Comparison of ENCODE assay signal across 17 cellular contexts in the genomic region with DNA sequence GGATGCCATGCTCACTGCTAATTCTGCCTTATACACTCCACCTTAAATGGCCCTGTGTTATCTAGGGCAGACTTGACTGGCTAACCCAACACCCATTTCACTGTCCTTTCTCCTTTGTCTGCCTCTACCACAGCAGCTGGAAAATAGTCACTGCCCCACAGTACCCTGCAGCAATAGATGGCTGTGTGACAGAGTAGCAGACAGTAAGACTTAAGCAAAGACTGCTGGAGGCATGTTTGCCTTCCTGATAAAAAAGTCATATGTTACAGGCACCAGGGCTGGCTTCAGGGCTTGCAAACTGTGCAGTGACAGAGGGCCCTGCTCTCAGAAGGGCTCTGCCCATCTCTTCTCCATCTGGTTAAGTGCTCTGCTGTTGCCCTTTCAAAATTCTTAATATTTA.
DNase-seq lines count a peak whose midpoint lies in the region; TF ChIP-seq lines count a peak whose summit lies in the region.
"Had no signal": no experiment of that assay in that cellular context is flagged by ENCODE, and none has a peak within 500 bp of the region (broad histone marks: within the 10 kb centered on the region; RNA-seq: fewer than 3 reads in every experiment).

No MANE protein-coding gene starts in this region.

- no peaks in the 10 kb centered on the region for H3K36me3 ChIP-seq in hepatocyte (replicated peaks; ENCODE audit: insufficient read depth, low read depth)
- H3K36me3 ChIP-seq: BLaER1 had no signal

- H3K27me3 Mint-ChIP-seq in progenitor cell of endocrine pancreas = no peaks in the 10 kb centered on the region

- no peak overlapping the region for H2AFZ ChIP-seq in hepatocyte

- no peak overlapping the region for H3K27ac ChIP-seq in hepatocyte
- H3K27ac ChIP-seq: BLaER1, C4-2B had no signal

- no peak overlapping the region for H3K4me3 ChIP-seq in hepatocyte
- H3K4me3 ChIP-seq: BLaER1 had no signal

- no peak overlapping the region for H3K4me2 ChIP-seq in hepatocyte
- H3K4me2 ChIP-seq: BLaER1 had no signal

- no peaks in the 10 kb centered on the region for H3K9me2 ChIP-seq in hepatocyte (replicated peaks; ENCODE audit: insufficient read depth)

- H3K36me3 Mint-ChIP-seq in progenitor cell of endocrine pancreas (ENCODE audit: insufficient read depth) = no peaks in the 10 kb centered on the region
- H3K36me3 Mint-ChIP-seq: CD4-positive, CD25-positive, alpha-beta regulatory T cell; CD8-positive, alpha-beta T cell had no signal

- H3K4me1 Mint-ChIP-seq in progenitor cell of endocrine pancreas (ENCODE audit: low read depth) = peaks cover 20% of the 10 kb centered on the region
- H3K4me1 Mint-ChIP-seq: CD4-positive, CD25-positive, alpha-beta regulatory T cell had no signal

- no peaks in the 10 kb centered on the region for H3K9me3 ChIP-seq in hepatocyte (ENCODE audit: low read depth)
- H3K9me3 ChIP-seq: BLaER1, Caco-2 had no signal

- H3K27ac Mint-ChIP-seq in progenitor cell of endocrine pancreas = peak overlapping the region; percentile 67
- H3K27ac Mint-ChIP-seq: CD4-positive, CD25-positive, alpha-beta regulatory T cell; CD8-positive, alpha-beta T cell had no signal

- no peak overlapping the region for H3K4me3 Mint-ChIP-seq in progenitor cell of endocrine pancreas (ENCODE audit: low read depth)
- H3K4me3 Mint-ChIP-seq: CD4-positive, CD25-positive, alpha-beta regulatory T cell; CD8-positive, alpha-beta T cell had no signal

- H3K9me3 Mint-ChIP-seq in progenitor cell of endocrine pancreas (ENCODE audit: low read depth) = peaks cover 7% of the 10 kb centered on the region

- no peaks in the 10 kb centered on the region for H3K4me1 ChIP-seq in hepatocyte (ENCODE audit: insufficient read depth)
- H3K4me1 ChIP-seq: BLaER1, Caco-2 had no signal

- peak; percentile 19 for DNase-seq in ELF-1 (ENCODE audit: low read depth, low spot score)
- DNase-seq in hepatocyte (ENCODE audit: low spot score) = peak; percentile 5
- DNase-seq in progenitor cell of endocrine pancreas (ENCODE audit: low spot score, unreplicated experiment) = no peak
- DNase-seq in ureter (ENCODE audit: low spot score) = no peak
- DNase-seq in HK-2 (ENCODE audit: unreplicated experiment) = no peak
- no peak for DNase-seq in NCI-H2171 (lab: John Stamatoyannopoulos, UW)
- DNase-seq: Caco-2; CD4-positive, CD25-positive, alpha-beta regulatory T cell; CD8-positive, alpha-beta T cell; DMS 273 treated with DMSO at 0.1 percent for 48 hours; DMS79; EL; GF-D8; H7; HCEC 1CT had no signal

- H4K20me1 ChIP-seq in hepatocyte (ENCODE audit: insufficient read depth, poor library complexity, severe bottlenecking) = no peaks in the 10 kb centered on the region
- H4K20me1 ChIP-seq: BLaER1 had no signal

- TF ChIP-seq CTCF in hepatocyte (IDR thresholded peaks at IDR 0.05; ENCODE audit: poor library complexity) (no peak), progenitor cell of endocrine pancreas (IDR thresholded peaks at IDR 0.05; ENCODE audit: unreplicated experiment) (no peak)

- no peaks in the 10 kb centered on the region for H3K79me2 ChIP-seq in hepatocyte

- H3K27me3 ChIP-seq in hepatocyte = no peaks in the 10 kb centered on the region
- H3K27me3 ChIP-seq: BLaER1 had no signal

Comparison
In these comparisons a context has a peak if more than half of its experiments do, and no peak if none do; other contexts are left out.
1. DNase-seq: peak in ELF-1 (single experiment) and hepatocyte (single experiment); none in progenitor cell of endocrine pancreas (single experiment), ureter (single experiment), HK-2 (single experiment) and NCI-H2171 (single experiment).